1 cellular context compared by ENCODE assay signal in the genomic region with DNA sequence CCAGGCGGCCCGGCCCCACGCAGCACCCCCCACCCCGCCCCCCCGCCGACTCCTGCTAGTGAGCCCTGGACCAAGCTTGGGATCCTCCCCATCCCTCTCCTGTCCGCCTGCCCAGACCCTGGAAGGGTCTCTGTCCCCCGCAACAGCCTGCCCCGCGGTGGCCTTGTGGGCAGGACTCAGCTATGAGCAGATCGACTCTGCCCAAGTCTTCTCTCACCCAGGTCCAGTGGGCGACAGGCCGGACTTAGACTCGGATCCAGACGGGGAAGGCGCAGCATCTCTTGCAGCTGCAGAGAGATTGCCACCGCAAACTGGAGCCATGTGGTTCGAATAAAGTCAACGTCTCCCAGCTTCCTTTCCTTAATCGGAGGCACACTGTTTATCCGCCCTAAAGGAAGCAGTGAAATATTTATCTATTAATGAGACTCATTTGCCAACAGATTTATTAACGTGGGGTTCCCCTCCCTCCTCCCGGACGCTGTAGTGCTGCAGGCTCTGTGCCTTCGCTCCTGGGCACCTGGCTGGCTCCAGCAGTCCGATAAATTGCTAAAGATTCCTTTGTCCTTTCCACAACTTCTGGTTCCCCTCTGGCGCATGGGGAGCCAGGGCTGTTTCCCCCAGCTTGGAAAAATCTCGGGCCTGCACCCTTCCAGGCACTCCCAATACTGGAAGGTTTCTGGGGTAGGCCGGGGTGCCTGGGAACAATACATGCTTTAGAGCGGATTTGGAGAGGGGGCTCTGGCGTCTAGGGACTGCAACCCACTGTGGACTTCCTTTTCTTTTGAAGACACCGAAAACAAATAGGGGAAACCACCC.
TF ChIP-seq lines count a peak whose summit lies in the region.

No MANE protein-coding gene starts in this region.

TF ChIP-seq in SK-N-SH treated with all-trans-retinoic acid at 6 μM for 48 hours, 23 proteins besides CTCF, POLR2A, EP300 and RAD21 (continued from another document):
- TF ChIP-seq, protein P1, sequence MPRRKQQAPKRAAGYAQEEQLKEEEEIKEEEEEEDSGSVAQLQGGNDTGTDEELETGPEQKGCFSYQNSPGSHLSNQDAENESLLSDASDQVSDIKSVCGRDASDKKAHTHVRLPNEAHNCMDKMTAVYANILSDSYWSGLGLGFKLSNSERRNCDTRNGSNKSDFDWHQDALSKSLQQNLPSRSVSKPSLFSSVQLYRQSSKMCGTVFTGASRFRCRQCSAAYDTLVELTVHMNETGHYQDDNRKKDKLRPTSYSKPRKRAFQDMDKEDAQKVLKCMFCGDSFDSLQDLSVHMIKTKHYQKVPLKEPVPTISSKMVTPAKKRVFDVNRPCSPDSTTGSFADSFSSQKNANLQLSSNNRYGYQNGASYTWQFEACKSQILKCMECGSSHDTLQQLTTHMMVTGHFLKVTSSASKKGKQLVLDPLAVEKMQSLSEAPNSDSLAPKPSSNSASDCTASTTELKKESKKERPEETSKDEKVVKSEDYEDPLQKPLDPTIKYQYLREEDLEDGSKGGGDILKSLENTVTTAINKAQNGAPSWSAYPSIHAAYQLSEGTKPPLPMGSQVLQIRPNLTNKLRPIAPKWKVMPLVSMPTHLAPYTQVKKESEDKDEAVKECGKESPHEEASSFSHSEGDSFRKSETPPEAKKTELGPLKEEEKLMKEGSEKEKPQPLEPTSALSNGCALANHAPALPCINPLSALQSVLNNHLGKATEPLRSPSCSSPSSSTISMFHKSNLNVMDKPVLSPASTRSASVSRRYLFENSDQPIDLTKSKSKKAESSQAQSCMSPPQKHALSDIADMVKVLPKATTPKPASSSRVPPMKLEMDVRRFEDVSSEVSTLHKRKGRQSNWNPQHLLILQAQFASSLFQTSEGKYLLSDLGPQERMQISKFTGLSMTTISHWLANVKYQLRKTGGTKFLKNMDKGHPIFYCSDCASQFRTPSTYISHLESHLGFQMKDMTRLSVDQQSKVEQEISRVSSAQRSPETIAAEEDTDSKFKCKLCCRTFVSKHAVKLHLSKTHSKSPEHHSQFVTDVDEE (CRISPR knock-in tag; IDR thresholded peaks at IDR 0.05) = no peak
- TF ChIP-seq ESRRG (CRISPR knock-in tag; IDR thresholded peaks at IDR 0.05) (no peak), ZNF565 (CRISPR knock-in tag; conservative IDR thresholded peaks at IDR 0.05; ENCODE audit: low read depth) (no peak), SNAI2 (CRISPR knock-in tag; IDR thresholded peaks at IDR 0.05) (no peak), CSDC2 (CRISPR knock-in tag; IDR thresholded peaks at IDR 0.05) (no peak), TOX (CRISPR knock-in tag; IDR thresholded peaks at IDR 0.05; ENCODE audit: borderline replicate concordance) (no peak), RARB (CRISPR knock-in tag; IDR thresholded peaks at IDR 0.05) (no peak)
- TF ChIP-seq, protein P2, sequence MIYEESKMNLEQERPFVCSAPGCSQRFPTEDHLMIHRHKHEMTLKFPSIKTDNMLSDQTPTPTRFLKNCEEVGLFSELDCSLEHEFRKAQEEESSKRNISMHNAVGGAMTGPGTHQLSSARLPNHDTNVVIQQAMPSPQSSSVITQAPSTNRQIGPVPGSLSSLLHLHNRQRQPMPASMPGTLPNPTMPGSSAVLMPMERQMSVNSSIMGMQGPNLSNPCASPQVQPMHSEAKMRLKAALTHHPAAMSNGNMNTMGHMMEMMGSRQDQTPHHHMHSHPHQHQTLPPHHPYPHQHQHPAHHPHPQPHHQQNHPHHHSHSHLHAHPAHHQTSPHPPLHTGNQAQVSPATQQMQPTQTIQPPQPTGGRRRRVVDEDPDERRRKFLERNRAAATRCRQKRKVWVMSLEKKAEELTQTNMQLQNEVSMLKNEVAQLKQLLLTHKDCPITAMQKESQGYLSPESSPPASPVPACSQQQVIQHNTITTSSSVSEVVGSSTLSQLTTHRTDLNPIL (CRISPR knock-in tag; IDR thresholded peaks at IDR 0.05; ENCODE audit: low read depth) = no peak
- TF ChIP-seq, protein P3, sequence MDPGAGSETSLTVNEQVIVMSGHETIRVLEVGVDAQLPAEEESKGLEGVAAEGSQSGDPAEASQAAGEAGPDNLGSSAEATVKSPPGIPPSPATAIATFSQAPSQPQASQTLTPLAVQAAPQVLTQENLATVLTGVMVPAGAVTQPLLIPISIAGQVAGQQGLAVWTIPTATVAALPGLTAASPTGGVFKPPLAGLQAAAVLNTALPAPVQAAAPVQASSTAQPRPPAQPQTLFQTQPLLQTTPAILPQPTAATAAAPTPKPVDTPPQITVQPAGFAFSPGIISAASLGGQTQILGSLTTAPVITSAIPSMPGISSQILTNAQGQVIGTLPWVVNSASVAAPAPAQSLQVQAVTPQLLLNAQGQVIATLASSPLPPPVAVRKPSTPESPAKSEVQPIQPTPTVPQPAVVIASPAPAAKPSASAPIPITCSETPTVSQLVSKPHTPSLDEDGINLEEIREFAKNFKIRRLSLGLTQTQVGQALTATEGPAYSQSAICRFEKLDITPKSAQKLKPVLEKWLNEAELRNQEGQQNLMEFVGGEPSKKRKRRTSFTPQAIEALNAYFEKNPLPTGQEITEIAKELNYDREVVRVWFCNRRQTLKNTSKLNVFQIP (CRISPR knock-in tag; IDR thresholded peaks at IDR 0.05; ENCODE audit: borderline replicate concordance, low read depth) = no peak
TF ChIP-seq in SK-N-SH treated with all-trans-retinoic acid at 6 μM for 48 hours: peak in this region for 0.
